8 cellular contexts compared by ENCODE assay signal in genomic region chr5:52948418-52949076, GRCh38. TPM values are rescaled to one million over a fixed set of nuclear protein-coding genes. Genes with fewer than 3 reads are reported as not detected.
DNase-seq lines count a peak whose midpoint lies in the region; ATAC-seq and TF ChIP-seq lines count a peak whose summit lies in the region.

No MANE protein-coding gene starts in this region.

- H3K27me3 ChIP-seq in Caco-2 (replicated peaks; ENCODE audit: control insufficient read depth, insufficient read depth, low read length) (no peaks in the 10 kb centered on the region), stomach (no peaks in the 10 kb centered on the region)

- H3K4me3 ChIP-seq in Caco-2 (ENCODE audit: low read depth, low read length) (no peak overlapping the region), stomach (no peak overlapping the region)

- 7 to 36% (median 24%) methylated on average over 1 of the region's 1 CpG for WGBS in stomach, 5 donors

- H3K27ac Mint-ChIP-seq in Caco-2 (ENCODE audit: unreplicated experiment) (no peak overlapping the region), naive B cell (no peak overlapping the region)

- BruUV-seq in Caco-2 (replicated peaks; lab: Mats Ljungman, UMichigan), result no TSS peak

- peaks cover 7% of the 10 kb centered on the region for H3K4me1 Mint-ChIP-seq in Caco-2 (ENCODE audit: low read depth, unreplicated experiment)
- H3K4me1 Mint-ChIP-seq in naive B cell, result peaks cover 5 to 6% (median 6%) of the 10 kb centered on the region in 3 donors

- H3K9me3 ChIP-seq in Caco-2 (no peaks in the 10 kb centered on the region), stomach (no peaks in the 10 kb centered on the region)

- intact Hi-C loops in Caco-2 (cut with micrococcal nuclease; ENCODE audit: unreplicated experiment), result loop anchor here (1.0 to 2.0 kb wide), 3 partner anchors 41 to 148 kb away; partner anchors contain the start of gene ITGA2
- intact Hi-C loops in stomach (cut with DNase I; ENCODE audit: low total_unique reads), result no loop called here

- no peaks in the 10 kb centered on the region for H3K9me3 Mint-ChIP-seq in Caco-2 (ENCODE audit: unreplicated experiment)
- no peaks in the 10 kb centered on the region for H3K9me3 Mint-ChIP-seq in naive B cell

- H3K36me3 ChIP-seq in Caco-2 (ENCODE audit: control insufficient read depth, insufficient read depth, low read length), result no peaks in the 10 kb centered on the region
- H3K36me3 ChIP-seq in stomach, result peaks cover 0 to 29% (median 13%) of the 10 kb centered on the region in 4 donors

- peaks cover 8% of the 10 kb centered on the region; the same call in 1 of the 2 replicates for H3K4me1 ChIP-seq in Caco-2
- peaks cover 0 to 55% (median 29%) of the 10 kb centered on the region in 4 donors for H3K4me1 ChIP-seq in stomach

- TF ChIP-seq CTCF in Caco-2 (IDR thresholded peaks at IDR 0.05; ENCODE audit: insufficient read depth in 1 of 2, low read depth in 1 of 2, low read length in 1 of 2, severe bottlenecking in 1 of 2, unreplicated experiment in 1 of 2) (peak; percentile 78 to 86), stomach (IDR thresholded peaks at IDR 0.05) (peak in 5 of 7 experiments; percentile 73 to 87 (median 75))

- H3K27ac ChIP-seq in stomach, result peak overlapping the region in 3 of 5 donors; percentile 2 to 49 (median 36)

- no peak for TF ChIP-seq EP300 in stomach (IDR thresholded peaks at IDR 0.05)

- CTCF ChIA-PET in Caco-2 (lab: Charles Lee), result interaction anchor here (0.6 to 1.9 kb wide), 20 partner anchors 9 to 167 kb away, joined by 3 to 22 read pairs (median 4); partner anchors contain the start of genes ITGA1, ITGA2, MOCS2 and PELO

- no peaks in the 10 kb centered on the region for H3K36me3 Mint-ChIP-seq in Caco-2 (ENCODE audit: insufficient read depth, unreplicated experiment)
- no peaks in the 10 kb centered on the region for H3K36me3 Mint-ChIP-seq in naive B cell

- DNase-seq in Caco-2 (peak; percentile 75 to 76), NCI-H82 treated with DMSO at 0.1 percent for 48 hours (lab: John Stamatoyannopoulos, UW; ENCODE audit: unreplicated experiment) (peak; percentile 3), epidermal melanocyte (ENCODE audit: insufficient read length, low spot score) (peak; percentile 66), naive B cell (peak; percentile 33), stomach (peak; percentile 56)
- peak; percentile 11 to 37 for DNase-seq in activated CD8-positive, alpha-beta memory T cell treated with anti-CD3 and anti-CD28 coated beads for 4 hours (ENCODE audit: low read depth in 2 of 2)

- ATAC-seq in GM19455 (IDR thresholded peaks at IDR 0.05; ENCODE audit: unreplicated experiment) (peak; percentile 99), HG03520 (IDR thresholded peaks at IDR 0.05; ENCODE audit: unreplicated experiment) (peak; percentile 99), naive B cell (ENCODE audit: low read depth in 2 of 2) (peak; percentile 90 to 91)

- H3K4me3 Mint-ChIP-seq in Caco-2 (ENCODE audit: unreplicated experiment) (no peak overlapping the region), naive B cell (no peak overlapping the region)

- no peak for TF ChIP-seq POLR2A in stomach (IDR thresholded peaks at IDR 0.05)

- POLR2A ChIA-PET in Caco-2 (lab: Charles Lee), result no interaction called here

- no peaks in the 10 kb centered on the region for H3K27me3 Mint-ChIP-seq in Caco-2 (ENCODE audit: insufficient read depth, unreplicated experiment)
- H3K27me3 Mint-ChIP-seq in naive B cell, result peaks cover 0 to under 1% (median 0%) of the 10 kb centered on the region in 3 donors

RNA-seq across cellular contexts. Expression of gene ITGA2, which starts 40.6 kb away (rescaled TPM):
- total RNA-seq in Caco-2 (2022) (13.6 and 19.3 TPM in 2 replicates), stomach (1 to 10 TPM in 4 of 5 donors, under 1 TPM in 1; 0.58 to 8.3 (median 2.9) TPM)
- polyA plus RNA-seq in naive B cell (ENCODE audit: low read depth in 6 of 6) (under 1 TPM in 2 of 6 donors, not detected in 4; 0.03 to 0.10 TPM), stomach (1 to 10 TPM in 2 of 3 donors, under 1 TPM in 1; 0.61 to 3.7 (median 3.7) TPM)

Comparison
In these comparisons a context has a peak if more than half of its experiments do, and no peak if none do; other contexts are left out.
1. DNase-seq: peak in every context shown above with its lines; median percentile 76 in Caco-2; 66 in epidermal melanocyte; 56 in stomach; 33 in naive B cell; 24 in activated CD8-positive, alpha-beta memory T cell treated with anti-CD3 and anti-CD28 coated beads for 4 hours; 3 in NCI-H82 treated with DMSO at 0.1 percent for 48 hours.